In genomic region chr5:160161626-160162025, GRCh38 we compare ENCODE assay signal across 25 cellular contexts. TPM values are rescaled to one million over a fixed set of nuclear protein-coding genes. Genes with fewer than 3 reads are reported as not detected.
A peak's percentile ranks its signal among the peaks of the same experiment; 100 is the strongest.
DNase-seq lines count a peak whose midpoint lies in the region; ATAC-seq and TF ChIP-seq lines count a peak whose summit lies in the region.
"Had no signal": no experiment of that assay in that cellular context is flagged by ENCODE, and none has a peak within 500 bp of the region (broad histone marks: within the 10 kb centered on the region; RNA-seq: fewer than 3 reads in every experiment).

No MANE protein-coding gene starts in this region.

- DNase-seq in Caco-2 (no peak), IMR-90 (no peak), body of pancreas (no peak), mucosa of gallbladder (ENCODE audit: low spot score) (peak; percentile 31), uterus (no peak), PC-3 (no peak), hepatocyte (ENCODE audit: low spot score) (no peak)
- no peak for DNase-seq in naive thymus-derived CD4-positive, alpha-beta T cell
- DNase-seq: CD4-positive, CD25-positive, alpha-beta regulatory T cell; COR-L47; DMS 273 treated with DMSO at 0.1 percent for 48 hours; DND-41; Karpas-422; NCI-H1694; NCI-H2081; NCI-H2171 treated with DMSO at 0.1 percent for 48 hours; NCI-H524 treated with DMSO at 0.1 percent for 48 hours; PC-9; SHP77 treated with DMSO at 0.1 percent for 48 hours had no signal

- H3K9me1 ChIP-seq in IMR-90 (ENCODE audit: insufficient read depth, low read length): no peaks in the 10 kb centered on the region

- H3K14ac ChIP-seq in IMR-90 (replicated peaks; ENCODE audit: low read depth, low read length): 0 out of 2 replicates have a peak overlapping the region, but pooled peaks have one; percentile 31

- H4K8ac ChIP-seq in IMR-90 (ENCODE audit: low read depth in 2 of 2, low read length in 2 of 2): no peak overlapping the region

- no CpG with 5 or more reads among the region's 6 CpGs for WGBS in IMR-90 (ENCODE audit: extremely low coverage in 2 of 2, insufficient read length in 1 of 2), 2 experiments
- WGBS in body of pancreas, 2 donors: 53 to 55% methylated on average over 6 of the region's 6 CpGs
- 74% methylated on average over 6 of the region's 6 CpGs for WGBS in hepatocyte (ENCODE audit: low lambda C conversion rate, missing lambda C conversion rate)

- H3K27ac ChIP-seq in IMR-90 (ENCODE audit: insufficient read depth, low read length) (no peak overlapping the region), body of pancreas (no peak overlapping the region), uterus (no peak overlapping the region), PC-3 (ENCODE audit: low read length) (no peak overlapping the region), hepatocyte (no peak overlapping the region)
- no peak overlapping the region for H3K27ac ChIP-seq in naive thymus-derived CD4-positive, alpha-beta T cell (ENCODE audit: low read depth, low read length)
- H3K27ac ChIP-seq: A549, PC-9, RWPE1, SK-N-MC had no signal

- H3K27me3 ChIP-seq in Caco-2 (replicated peaks; ENCODE audit: control insufficient read depth, insufficient read depth, low read length) (no peaks in the 10 kb centered on the region), IMR-90 (ENCODE audit: control insufficient read depth, insufficient read depth, low read length) (no peaks in the 10 kb centered on the region), body of pancreas (no peaks in the 10 kb centered on the region), uterus (no peaks in the 10 kb centered on the region), PC-3 (ENCODE audit: low read length) (no peaks in the 10 kb centered on the region), hepatocyte (no peaks in the 10 kb centered on the region)
- H3K27me3 ChIP-seq in naive thymus-derived CD4-positive, alpha-beta T cell (ENCODE audit: control insufficient read depth in 2 of 2, insufficient read depth in 2 of 2, low read length in 2 of 2): no peaks in the 10 kb centered on the region

- H3K4me3 Mint-ChIP-seq in Caco-2 (ENCODE audit: unreplicated experiment): no peak overlapping the region
- H3K4me3 Mint-ChIP-seq in naive thymus-derived CD4-positive, alpha-beta T cell: no peak overlapping the region
- H3K4me3 Mint-ChIP-seq: B cell; CD4-positive, CD25-positive, alpha-beta regulatory T cell; IgD-negative memory B cell had no signal

- no peak for TF ChIP-seq POLR2A in IMR-90 (IDR thresholded peaks at IDR 0.05; ENCODE audit: low read depth, low read length)
- no peak for TF ChIP-seq POLR2A in body of pancreas (IDR thresholded peaks at IDR 0.05)
- TF ChIP-seq POLR2A in uterus (IDR thresholded peaks at IDR 0.05): no peak

- CTCF ChIA-PET in Caco-2 (lab: Charles Lee) (no interaction called here), IMR-90 (lab: Yijun Ruan, JAX) (interaction anchor here (0.6 to 1.1 kb wide), 2 partner anchors 12 to 22 kb away, joined by 3 to 5 read pairs; no protein-coding TSS in a partner anchor), PC-3 (lab: Charles Lee) (no interaction called here)
- CTCF ChIA-PET in naive thymus-derived CD4-positive, alpha-beta T cell (lab: Charles Lee): interaction anchor here (0.7 kb wide), 1 partner anchor 1363 kb away, joined by 3 read pairs; no protein-coding TSS in a partner anchor

- dilution Hi-C loops in IMR-90 (cut with HindIII; ENCODE audit: low sequenced_read_pairs, unreplicated experiment): no loop called here

- BruUV-seq in Caco-2 (replicated peaks; lab: Mats Ljungman, UMichigan): no TSS peak
- BruUV-seq in IMR-90 (replicated peaks; lab: Mats Ljungman, UMichigan): no TSS peak
- BruUV-seq in PC-3 (replicated peaks; lab: Mats Ljungman, UMichigan): no TSS peak

- ATAC-seq in IMR-90 (ENCODE audit: low read depth): no peak
- ATAC-seq in body of pancreas: peak; percentile 20
- ATAC-seq in naive thymus-derived CD4-positive, alpha-beta T cell: no peak
- ATAC-seq in PC-3: no peak
- ATAC-seq: A549, HCT116 had no signal

- peak overlapping the region; percentile 69; the same call in 1 of the 2 replicates for H2AK5ac ChIP-seq in IMR-90 (ENCODE audit: low read depth, low read length)

- no peaks in the 10 kb centered on the region for H3F3A ChIP-seq in PC-3 (ENCODE audit: low read length, unreplicated experiment)

- H4K91ac ChIP-seq in IMR-90 (ENCODE audit: insufficient read depth, low read depth, low read length): peak overlapping the region; percentile 32; the same call in 1 of the 2 replicates

- TF ChIP-seq CTCF in Caco-2 (IDR thresholded peaks at IDR 0.05; ENCODE audit: insufficient read depth in 1 of 2, low read depth in 1 of 2, low read length in 1 of 2, severe bottlenecking in 1 of 2, unreplicated experiment in 1 of 2): no peak
- TF ChIP-seq CTCF in IMR-90 (conservative IDR thresholded peaks at IDR 0.05; ENCODE audit: low read depth, low read length): no peak
- TF ChIP-seq CTCF in body of pancreas (IDR thresholded peaks at IDR 0.05): no peak
- no peak for TF ChIP-seq CTCF in uterus (IDR thresholded peaks at IDR 0.05)
- no peak for TF ChIP-seq CTCF in PC-3 (conservative IDR thresholded peaks at IDR 0.05; ENCODE audit: low read depth, low read length)
- no peak for TF ChIP-seq CTCF in hepatocyte (IDR thresholded peaks at IDR 0.05; ENCODE audit: poor library complexity)

- POLR2A ChIA-PET in Caco-2 (lab: Charles Lee) (no interaction called here), IMR-90 (lab: Charles Lee; ENCODE audit: unreplicated experiment) (no interaction called here), PC-3 (lab: Charles Lee; ENCODE audit: unreplicated experiment) (no interaction called here)
- POLR2A ChIA-PET in naive thymus-derived CD4-positive, alpha-beta T cell (lab: Charles Lee): no interaction called here

- H3K36me3 ChIP-seq in Caco-2 (ENCODE audit: control insufficient read depth, insufficient read depth, low read length) (no peaks in the 10 kb centered on the region; the same call in 1 of the 2 replicates), IMR-90 (ENCODE audit: control insufficient read depth, insufficient read depth, low read length) (no peaks in the 10 kb centered on the region), body of pancreas (replicated peaks in 1 of 2; ENCODE audit: insufficient read depth in 1 of 2, low read depth in 2 of 2) (no peaks in the 10 kb centered on the region), uterus (no peaks in the 10 kb centered on the region), PC-3 (ENCODE audit: low read depth, low read length) (no peaks in the 10 kb centered on the region), hepatocyte (replicated peaks; ENCODE audit: insufficient read depth, low read depth) (no peaks in the 10 kb centered on the region)
- no peaks in the 10 kb centered on the region for H3K36me3 ChIP-seq in naive thymus-derived CD4-positive, alpha-beta T cell (ENCODE audit: control insufficient read depth in 2 of 3, insufficient read depth in 3 of 3, low read length in 3 of 3)

- H3K79me2 ChIP-seq in PC-3 (ENCODE audit: low read length): no peaks in the 10 kb centered on the region
- no peaks in the 10 kb centered on the region for H3K79me2 ChIP-seq in hepatocyte

- no peak overlapping the region for H3K18ac ChIP-seq in IMR-90 (ENCODE audit: low read depth, low read length)

- H3K4me2 ChIP-seq in IMR-90 (ENCODE audit: low read depth, low read length): no peak overlapping the region
- H3K4me2 ChIP-seq in PC-3 (ENCODE audit: low read length): no peak overlapping the region
- no peak overlapping the region for H3K4me2 ChIP-seq in hepatocyte
- H3K4me2 ChIP-seq: A549, PC-9 had no signal

- peaks cover 30% of the 10 kb centered on the region for H3K4me1 Mint-ChIP-seq in Caco-2 (ENCODE audit: low read depth, unreplicated experiment)
- peaks cover 0 to 2% (median 0%) of the 10 kb centered on the region in 7 donors for H3K4me1 Mint-ChIP-seq in naive thymus-derived CD4-positive, alpha-beta T cell
- H3K4me1 Mint-ChIP-seq: B cell had no signal

- H4K20me1 ChIP-seq in IMR-90 (ENCODE audit: insufficient read depth, low read length): no peaks in the 10 kb centered on the region
- no peaks in the 10 kb centered on the region for H4K20me1 ChIP-seq in PC-3 (ENCODE audit: low read length)
- no peaks in the 10 kb centered on the region for H4K20me1 ChIP-seq in hepatocyte (ENCODE audit: insufficient read depth, poor library complexity, severe bottlenecking)

- H3K4me1 ChIP-seq in Caco-2 (peaks cover 31% of the 10 kb centered on the region), IMR-90 (ENCODE audit: control insufficient read depth, insufficient read depth, low read length) (peaks cover 12% of the 10 kb centered on the region), body of pancreas (peaks cover 26% of the 10 kb centered on the region), uterus (peaks cover 0 to 13% of the 10 kb centered on the region in 2 donors), PC-3 (ENCODE audit: insufficient read depth, low read length) (peaks cover 23% of the 10 kb centered on the region), hepatocyte (ENCODE audit: insufficient read depth) (peaks cover 11% of the 10 kb centered on the region)
- H3K4me1 ChIP-seq in naive thymus-derived CD4-positive, alpha-beta T cell (ENCODE audit: control insufficient read depth in 2 of 2, insufficient read depth in 2 of 2, low read length in 2 of 2): no peaks in the 10 kb centered on the region

- H3K27me3 Mint-ChIP-seq in Caco-2 (ENCODE audit: insufficient read depth, unreplicated experiment): no peaks in the 10 kb centered on the region
- peaks cover 7 to 25% (median 17%) of the 10 kb centered on the region in 5 donors for H3K27me3 Mint-ChIP-seq in naive thymus-derived CD4-positive, alpha-beta T cell

- H3K23ac ChIP-seq in IMR-90 (ENCODE audit: low read depth, low read length): no peak overlapping the region

- H2AFZ ChIP-seq in IMR-90 (replicated peaks; ENCODE audit: low read length, poor library complexity): no peak overlapping the region
- no peak overlapping the region for H2AFZ ChIP-seq in PC-3 (ENCODE audit: low read length)
- no peak overlapping the region for H2AFZ ChIP-seq in hepatocyte
- H2AFZ ChIP-seq: PC-9 had no signal

- 0 out of 2 replicates have a peak overlapping the region, but pooled peaks have one; percentile 10 for H2BK120ac ChIP-seq in IMR-90 (ENCODE audit: low read depth, low read length)

- peak overlapping the region; percentile 58; the same call in 1 of the 2 replicates for H2BK20ac ChIP-seq in IMR-90 (ENCODE audit: low read depth, low read length)

- H3K9me3 Mint-ChIP-seq in Caco-2 (ENCODE audit: unreplicated experiment): no peaks in the 10 kb centered on the region
- H3K9me3 Mint-ChIP-seq in naive thymus-derived CD4-positive, alpha-beta T cell: no peaks in the 10 kb centered on the region
- H3K9me3 Mint-ChIP-seq: CD4-positive, CD25-positive, alpha-beta regulatory T cell; IgD-negative memory B cell had no signal

- intact Hi-C loops in Caco-2 (cut with micrococcal nuclease; ENCODE audit: unreplicated experiment): no loop called here
- intact Hi-C loops in IMR-90 (cut with micrococcal nuclease): no loop called here
- intact Hi-C loops in body of pancreas (cut with DNase I): no loop called here
- intact Hi-C loops in uterus (cut with DNase I; ENCODE audit: low total_unique reads): no loop called here
- intact Hi-C loops in naive thymus-derived CD4-positive, alpha-beta T cell (cut with micrococcal nuclease): no loop called here
- intact Hi-C loops in PC-3 (cut with micrococcal nuclease): no loop called here

- no peak overlapping the region for H2BK5ac ChIP-seq in IMR-90 (ENCODE audit: low read depth, low read length, poor library complexity, severe bottlenecking)

- H4K5ac ChIP-seq in IMR-90 (ENCODE audit: low read depth, low read length): no peak overlapping the region

- no peak overlapping the region for H3K4me3 ChIP-seq in Caco-2 (ENCODE audit: low read depth, low read length)
- no peak overlapping the region for H3K4me3 ChIP-seq in IMR-90 (ENCODE audit: insufficient read depth, low read depth, low read length)
- no peak overlapping the region for H3K4me3 ChIP-seq in body of pancreas
- H3K4me3 ChIP-seq in uterus: no peak overlapping the region
- H3K4me3 ChIP-seq in naive thymus-derived CD4-positive, alpha-beta T cell (ENCODE audit: low read length): no peak overlapping the region
- H3K4me3 ChIP-seq in PC-3 (ENCODE audit: low read length): no peak overlapping the region
- H3K4me3 ChIP-seq in hepatocyte: no peak overlapping the region
- H3K4me3 ChIP-seq: A549, PC-9, SK-N-MC had no signal

- 0 out of 2 replicates have a peak overlapping the region, but pooled peaks have one; percentile 15 for H3K4ac ChIP-seq in IMR-90 (ENCODE audit: low read depth, low read length)

- no peak overlapping the region for H3K56ac ChIP-seq in IMR-90 (ENCODE audit: extremely low read depth, insufficient read depth, low read length)

- no peaks in the 10 kb centered on the region for H3K79me1 ChIP-seq in IMR-90 (ENCODE audit: low read depth in 1 of 2, low read length in 2 of 2)

- H2AK9ac ChIP-seq in IMR-90 (replicated peaks; ENCODE audit: low read depth, low read length, poor library complexity): no peak overlapping the region

- in situ Hi-C loops in IMR-90 (cut with MboI; ENCODE audit: low sequenced_read_pairs): no loop called here

- H3K9me2 ChIP-seq in PC-3 (replicated peaks; ENCODE audit: low read length) (no peaks in the 10 kb centered on the region), hepatocyte (replicated peaks; ENCODE audit: insufficient read depth) (no peaks in the 10 kb centered on the region)

- peak overlapping the region; percentile 48; the same call in 1 of the 3 replicates for H2BK15ac ChIP-seq in IMR-90 (ENCODE audit: low read depth, low read length)

- peaks cover 6% of the 10 kb centered on the region for H3K36me3 Mint-ChIP-seq in Caco-2 (ENCODE audit: insufficient read depth, unreplicated experiment)
- no peaks in the 10 kb centered on the region for H3K36me3 Mint-ChIP-seq in naive thymus-derived CD4-positive, alpha-beta T cell
- H3K36me3 Mint-ChIP-seq: CD4-positive, CD25-positive, alpha-beta regulatory T cell; IgD-negative memory B cell had no signal

- H3K9me3 ChIP-seq in Caco-2: no peaks in the 10 kb centered on the region
- H3K9me3 ChIP-seq in IMR-90 (ENCODE audit: control insufficient read depth, insufficient read depth, low read length): no peaks in the 10 kb centered on the region
- H3K9me3 ChIP-seq in body of pancreas: no peaks in the 10 kb centered on the region
- no peaks in the 10 kb centered on the region for H3K9me3 ChIP-seq in uterus
- H3K9me3 ChIP-seq in naive thymus-derived CD4-positive, alpha-beta T cell (ENCODE audit: control insufficient read depth in 2 of 3, low read length in 3 of 3): no peaks in the 10 kb centered on the region
- no peaks in the 10 kb centered on the region for H3K9me3 ChIP-seq in PC-3 (ENCODE audit: low read length)
- H3K9me3 ChIP-seq in hepatocyte (ENCODE audit: low read depth): no peaks in the 10 kb centered on the region
- H3K9me3 ChIP-seq: A549 had no signal

- no peak overlapping the region for H3K9ac ChIP-seq in IMR-90 (ENCODE audit: low read depth, low read length)
- H3K9ac ChIP-seq in PC-3 (ENCODE audit: low read length): no peak overlapping the region

- H3K27ac Mint-ChIP-seq in Caco-2 (ENCODE audit: unreplicated experiment): peak overlapping the region; percentile 78
- H3K27ac Mint-ChIP-seq in naive thymus-derived CD4-positive, alpha-beta T cell: no peak overlapping the region
- H3K27ac Mint-ChIP-seq: B cell; CD4-positive, CD25-positive, alpha-beta regulatory T cell; IgD-negative memory B cell had no signal

- TF ChIP-seq RAD21 in IMR-90 (IDR thresholded peaks at IDR 0.05; ENCODE audit: low read length): no peak

RNA-seq across cellular contexts. Expression of gene PWWP2A, which starts 42.4 kb away (rescaled TPM):
- 34.4 and 36.7 TPM in 2 replicates for total RNA-seq in Caco-2 (2022)
- total RNA-seq in IMR-90 (2012; rRNA removed): 12.5 and 14.4 TPM in 2 replicates
- polyA plus RNA-seq in IMR-90 (2012; rRNA removed): 7.5 and 8.8 TPM in 2 replicates
- 4.0 TPM in 2 replicates for polyA plus RNA-seq in IMR-90 (2012; cell fraction: cytosol; rRNA removed)
- polyA plus RNA-seq in IMR-90 (2012; cell fraction: nucleus; rRNA removed; ENCODE audit: low replicate concordance): 4.4 and 12.8 TPM in 2 replicates
- 10 to 100 TPM; 27.0 to 75.5 TPM for total RNA-seq in body of pancreas
- total RNA-seq in mucosa of gallbladder: 26.3 TPM
- 10 to 100 TPM; 12.9 to 46.3 (median 28.1) TPM for total RNA-seq in uterus
- total RNA-seq in naive thymus-derived CD4-positive, alpha-beta T cell: 10 to 100 TPM; 21.2 to 43.6 (median 29.5) TPM
- polyA plus RNA-seq in naive thymus-derived CD4-positive, alpha-beta T cell: 10 to 100 TPM; 25.9 to 27.3 TPM
- total RNA-seq in PC-3 (2014; rRNA removed): 14.2 and 15.3 TPM in 2 replicates
- 26.5 and 33.6 TPM in 2 replicates for total RNA-seq in hepatocyte
- polyA plus RNA-seq in hepatocyte: 17.3 and 18.4 TPM in 2 replicates

Comparison
In these comparisons a context has a peak if more than half of its experiments do, and no peak if none do; other contexts are left out.
1. CTCF ChIA-PET loops: an anchor here in IMR-90 (0.6 to 1.1 kb wide) and naive thymus-derived CD4-positive, alpha-beta T cell (0.7 kb wide); none called in Caco-2 and PC-3.